Comparison of ENCODE assay signal across 9 cellular contexts in the genomic region with DNA sequence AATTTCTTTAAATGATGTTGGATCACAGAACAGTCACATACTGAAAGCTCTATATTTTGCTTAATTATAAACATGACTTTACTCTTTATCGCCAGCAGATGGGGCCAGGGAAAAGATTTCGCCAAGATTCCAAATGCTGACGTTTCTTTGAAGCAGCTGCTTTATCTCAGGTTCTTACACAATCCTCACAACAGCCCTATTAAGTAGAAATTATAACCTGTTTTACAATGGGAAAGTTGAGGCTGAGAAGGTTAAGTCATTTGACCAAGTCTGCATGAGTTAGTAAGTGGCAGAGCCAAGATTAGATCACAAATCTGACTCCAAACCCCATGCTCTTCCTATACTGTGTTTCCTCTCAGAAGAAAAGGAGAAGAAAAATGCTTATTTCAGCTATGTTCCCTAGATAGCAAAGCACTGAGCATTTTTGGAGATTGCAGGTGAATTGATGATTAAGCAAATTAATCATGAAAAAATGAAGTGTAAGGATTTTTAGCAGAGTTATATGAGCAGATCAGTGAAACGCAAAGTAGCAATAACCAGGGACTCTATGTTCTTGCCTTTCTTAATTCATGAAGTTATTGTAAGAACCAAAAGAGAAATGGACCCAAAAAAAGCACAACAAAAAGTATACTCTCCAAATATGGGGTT.
DNase-seq lines count a peak whose midpoint lies in the region; ATAC-seq, FAIRE-seq and TF ChIP-seq lines count a peak whose summit lies in the region.
"Had no signal": no experiment of that assay in that cellular context is flagged by ENCODE, and none has a peak within 500 bp of the region (broad histone marks: within the 10 kb centered on the region; RNA-seq: fewer than 3 reads in every experiment).

No MANE protein-coding gene starts in this region.

- H3K4me1 Mint-ChIP-seq in glutamatergic neuron (ENCODE audit: low read depth, unreplicated experiment) = peaks cover 3% of the 10 kb centered on the region
- no peaks in the 10 kb centered on the region for H3K4me1 Mint-ChIP-seq in stimulated activated effector memory CD8-positive, alpha-beta T cell treated with anti-CD3 and anti-CD28 coated beads, Interleukin-12 subunit alpha, Interleukin-12 subunit beta, amount 100 ng/mL, for 72 hours

- H3F3A ChIP-seq in SU-DHL-6 (ENCODE audit: insufficient read depth) = no peaks in the 10 kb centered on the region

- ATAC-seq in stimulated activated effector memory CD8-positive, alpha-beta T cell treated with anti-CD3 and anti-CD28 coated beads, Interleukin-12 subunit alpha, Interleukin-12 subunit beta, amount 100 ng/mL, for 72 hours = no peak

- no peak overlapping the region for H3K4me3 ChIP-seq in SU-DHL-6 (ENCODE audit: insufficient read depth, low read length, poor library complexity, severe bottlenecking)
- H3K4me3 ChIP-seq: SJSA1 had no signal

- no peaks in the 10 kb centered on the region for H3K36me3 Mint-ChIP-seq in glutamatergic neuron (ENCODE audit: unreplicated experiment)
- H3K36me3 Mint-ChIP-seq in stimulated activated effector memory CD8-positive, alpha-beta T cell treated with anti-CD3 and anti-CD28 coated beads, Interleukin-12 subunit alpha, Interleukin-12 subunit beta, amount 100 ng/mL, for 72 hours = no peaks in the 10 kb centered on the region

- no peak overlapping the region for H2AFZ ChIP-seq in SU-DHL-6 (ENCODE audit: low read depth, low read length, severe bottlenecking)

- H3K27ac ChIP-seq in SU-DHL-6 (ENCODE audit: low read depth, low read length) = no peak overlapping the region
- H3K27ac ChIP-seq: SJSA1 had no signal

- TF ChIP-seq CTCF in SU-DHL-6 (IDR thresholded peaks at IDR 0.05; ENCODE audit: insufficient read depth, low read length, poor library complexity, severe bottlenecking) = peak; percentile 24
- peak; percentile 61 for TF ChIP-seq CTCF in glutamatergic neuron (IDR thresholded peaks at IDR 0.05; ENCODE audit: partially characterized antibody, unreplicated experiment)

- no peak overlapping the region for H3K27ac Mint-ChIP-seq in glutamatergic neuron (ENCODE audit: unreplicated experiment)
- no peak overlapping the region for H3K27ac Mint-ChIP-seq in stimulated activated effector memory CD8-positive, alpha-beta T cell treated with anti-CD3 and anti-CD28 coated beads, Interleukin-12 subunit alpha, Interleukin-12 subunit beta, amount 100 ng/mL, for 72 hours

- no peaks in the 10 kb centered on the region for H3K27me3 Mint-ChIP-seq in glutamatergic neuron (ENCODE audit: unreplicated experiment)

- no peaks in the 10 kb centered on the region for H3K9me3 Mint-ChIP-seq in glutamatergic neuron (ENCODE audit: unreplicated experiment)
- no peaks in the 10 kb centered on the region for H3K9me3 Mint-ChIP-seq in stimulated activated effector memory CD8-positive, alpha-beta T cell treated with anti-CD3 and anti-CD28 coated beads, Interleukin-12 subunit alpha, Interleukin-12 subunit beta, amount 100 ng/mL, for 72 hours

- H3K4me2 ChIP-seq in SU-DHL-6 (ENCODE audit: low read depth, low read length, poor library complexity, severe bottlenecking) = no peak overlapping the region

- DNase-seq in D341Med (ENCODE audit: low spot score) = peak; percentile 46
- DNase-seq in GM19239 (ENCODE audit: insufficient read length, low spot score) = peak; percentile 4
- peak; percentile 35 for DNase-seq in HS-5 (ENCODE audit: low read depth)
- DNase-seq in glutamatergic neuron = no peak
- peak; percentile 43 for DNase-seq in stromal cell of bone marrow (ENCODE audit: low read depth)
- no peak for DNase-seq in stimulated activated effector memory CD8-positive, alpha-beta T cell treated with anti-CD3 and anti-CD28 coated beads, Interleukin-12 subunit alpha, Interleukin-12 subunit beta, amount 100 ng/mL, for 72 hours (ENCODE audit: low spot score in 2 of 2)
- no peak for DNase-seq in activated gamma-delta T cell (lab: John Stamatoyannopoulos, UW)

- no peaks in the 10 kb centered on the region for H3K36me3 ChIP-seq in SU-DHL-6 (ENCODE audit: low read length)
- H3K36me3 ChIP-seq: SJSA1 had no signal

- H4K20me1 ChIP-seq in SU-DHL-6 (ENCODE audit: low read depth, low read length) = no peaks in the 10 kb centered on the region

- H3K79me2 ChIP-seq in SU-DHL-6 (ENCODE audit: insufficient read depth, low read length) = no peaks in the 10 kb centered on the region

- no peaks in the 10 kb centered on the region for H3K9me2 ChIP-seq in SU-DHL-6 (replicated peaks; ENCODE audit: insufficient read depth, low read length)

- FAIRE-seq in GM19239 (lab: Jason Lieb, UNC) = peak; percentile 83

- H3K9ac ChIP-seq in SU-DHL-6 (ENCODE audit: low read length) = no peak overlapping the region

- H3K9me3 ChIP-seq in SU-DHL-6 (ENCODE audit: insufficient read depth, low read length) = no peaks in the 10 kb centered on the region
- H3K9me3 ChIP-seq: SJSA1 had no signal

- H3K4me3 Mint-ChIP-seq in glutamatergic neuron (ENCODE audit: unreplicated experiment) = no peak overlapping the region
- H3K4me3 Mint-ChIP-seq in stimulated activated effector memory CD8-positive, alpha-beta T cell treated with anti-CD3 and anti-CD28 coated beads, Interleukin-12 subunit alpha, Interleukin-12 subunit beta, amount 100 ng/mL, for 72 hours = no peak overlapping the region

- no peaks in the 10 kb centered on the region for H3K27me3 ChIP-seq in SU-DHL-6 (ENCODE audit: low read length)
- H3K27me3 ChIP-seq: SJSA1 had no signal

Comparison
In these comparisons a context has a peak if more than half of its experiments do, and no peak if none do; other contexts are left out.
1. DNase-seq: peak in D341Med (single experiment), GM19239 (single experiment), HS-5 (single experiment) and stromal cell of bone marrow (single experiment); none in glutamatergic neuron (single experiment), stimulated activated effector memory CD8-positive, alpha-beta T cell treated with anti-CD3 and anti-CD28 coated beads, Interleukin-12 subunit alpha, Interleukin-12 subunit beta, amount 100 ng/mL, for 72 hours (0 of 2) and activated gamma-delta T cell (single experiment).